11 cellular contexts compared by ENCODE assay signal in the genomic region with DNA sequence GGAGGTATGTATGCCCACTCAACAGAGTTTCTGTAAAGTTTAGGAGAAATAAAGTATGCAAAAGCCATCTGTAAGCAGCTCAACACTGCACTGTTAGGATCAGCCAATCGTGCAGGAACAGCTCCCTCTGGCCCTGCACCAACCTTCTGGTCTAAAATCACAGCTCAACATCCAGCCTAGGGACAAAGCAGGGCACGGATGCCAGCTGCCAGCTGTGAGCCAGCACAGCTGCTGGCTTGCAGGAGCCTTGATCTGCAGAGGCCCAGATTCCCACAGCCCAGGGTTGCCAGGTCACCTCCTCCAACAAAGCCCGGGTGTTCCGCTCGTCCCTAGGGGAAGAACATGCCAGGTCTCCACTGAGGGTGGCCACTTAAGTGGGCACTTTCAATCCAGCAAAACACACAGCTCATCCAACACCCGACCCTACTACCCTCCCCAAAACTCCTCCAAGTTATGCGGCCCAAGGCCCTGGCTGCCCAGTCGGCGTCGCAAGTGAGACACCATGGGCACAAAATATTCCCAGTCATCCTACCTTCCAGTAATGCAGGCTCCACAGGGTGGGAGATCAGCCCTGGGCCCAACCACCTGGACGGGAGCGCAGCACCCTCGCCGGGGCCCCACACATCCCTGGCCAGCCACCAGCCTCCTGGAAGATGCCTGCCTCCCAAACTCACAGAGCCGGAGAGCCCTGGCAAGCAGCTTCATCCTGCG. TPM values are rescaled to one million over a fixed set of nuclear protein-coding genes. Genes with fewer than 3 reads are reported as not detected.
A peak's percentile ranks its signal among the peaks of the same experiment; 100 is the strongest.
DNase-seq lines count a peak whose midpoint lies in the region; ATAC-seq and TF ChIP-seq lines count a peak whose summit lies in the region.
"Had no signal": no experiment of that assay in that cellular context is flagged by ENCODE, and none has a peak within 500 bp of the region (broad histone marks: within the 10 kb centered on the region; RNA-seq: fewer than 3 reads in every experiment).

No MANE protein-coding gene starts in this region.

- DNase-seq in AG04450 (ENCODE audit: low read depth, low spot score) (no peak), NCI-H446 (lab: John Stamatoyannopoulos, UW) (peak; percentile 40 to 76), mesothelial cell of epicardium (ENCODE audit: low spot score in 2 of 2, unreplicated experiment in 2 of 2) (no peak), H4 (ENCODE audit: low spot score) (no peak), cerebellar cortex (ENCODE audit: low spot score) (no peak)
- DNase-seq in activated T-helper 2 cell treated with anti-CD3 and anti-CD28 coated beads, Interferon-gamma antibody, Interleukin-2, Interleukin-4, amounts not matched to agents 10 μg/mL and 5 μg/mL and 100 μg/mL, durations not matched to agents 14 hours and 24 hours and 36 hours (ENCODE audit: low spot score): no peak
- DNase-seq: activated CD4-positive, alpha-beta T cell treated with anti-CD3 and anti-CD28 coated beads, Interleukin-2, amount 10 ng/mL, durations not matched to agents 7 days and 5 days; effector CD8-positive, alpha-beta T cell had no signal

- no peaks in the 10 kb centered on the region for H3K27me3 Mint-ChIP-seq in mesothelial cell of epicardium (ENCODE audit: low read depth)
- no peaks in the 10 kb centered on the region for H3K27me3 Mint-ChIP-seq in activated T-helper 2 cell treated with anti-CD3 and anti-CD28 coated beads, Interferon-gamma antibody, Interleukin-2, Interleukin-4, amounts not matched to agents 10 μg/mL and 5 μg/mL and 100 μg/mL, durations not matched to agents 14 hours and 24 hours and 36 hours (ENCODE audit: low read depth)
- H3K27me3 Mint-ChIP-seq: activated CD4-positive, alpha-beta T cell treated with anti-CD3 and anti-CD28 coated beads, Interleukin-2, amount 10 ng/mL, durations not matched to agents 7 days and 5 days had no signal

- intact Hi-C loops in activated T-helper 2 cell treated with anti-CD3 and anti-CD28 coated beads, Interferon-gamma antibody, Interleukin-2, Interleukin-4, amounts not matched to agents 10 μg/mL and 5 μg/mL and 100 μg/mL, durations not matched to agents 14 hours and 24 hours and 36 hours (cut with micrococcal nuclease): no loop called here

- H3K27ac Mint-ChIP-seq in mesothelial cell of epicardium: peak overlapping the region; percentile 7
- no peak overlapping the region for H3K27ac Mint-ChIP-seq in activated T-helper 2 cell treated with anti-CD3 and anti-CD28 coated beads, Interferon-gamma antibody, Interleukin-2, Interleukin-4, amounts not matched to agents 10 μg/mL and 5 μg/mL and 100 μg/mL, durations not matched to agents 14 hours and 24 hours and 36 hours
- H3K27ac Mint-ChIP-seq: activated CD4-positive, alpha-beta T cell treated with anti-CD3 and anti-CD28 coated beads, Interleukin-2, amount 10 ng/mL, durations not matched to agents 7 days and 5 days had no signal

- peaks cover 5 to 12% of the 10 kb centered on the region in 2 donors for H3K4me1 ChIP-seq in esophagus (ENCODE audit: control insufficient read depth in 2 of 2, insufficient read depth in 2 of 2, low read length in 1 of 2)

- POLR2A ChIA-PET in AG04450 (lab: Yijun Ruan, JAX): no interaction called here

- H3K36me3 ChIP-seq in esophagus (ENCODE audit: control insufficient read depth in 2 of 2, insufficient read depth in 2 of 2, low read length in 1 of 2): no peaks in the 10 kb centered on the region

- H3K4me3 Mint-ChIP-seq in mesothelial cell of epicardium: peak overlapping the region; percentile 28
- no peak overlapping the region for H3K4me3 Mint-ChIP-seq in activated T-helper 2 cell treated with anti-CD3 and anti-CD28 coated beads, Interferon-gamma antibody, Interleukin-2, Interleukin-4, amounts not matched to agents 10 μg/mL and 5 μg/mL and 100 μg/mL, durations not matched to agents 14 hours and 24 hours and 36 hours (ENCODE audit: low read depth)
- H3K4me3 Mint-ChIP-seq: activated CD4-positive, alpha-beta T cell treated with anti-CD3 and anti-CD28 coated beads, Interleukin-2, amount 10 ng/mL, durations not matched to agents 7 days and 5 days had no signal

- no peaks in the 10 kb centered on the region for H3K27me3 ChIP-seq in AG04450 (ENCODE audit: control insufficient read depth, insufficient read depth, low read length)
- no peaks in the 10 kb centered on the region for H3K27me3 ChIP-seq in esophagus (ENCODE audit: control insufficient read depth in 1 of 2, insufficient read depth in 2 of 2, low read length in 2 of 2)

- peaks cover 4% of the 10 kb centered on the region for H3K9me3 Mint-ChIP-seq in mesothelial cell of epicardium
- H3K9me3 Mint-ChIP-seq in activated T-helper 2 cell treated with anti-CD3 and anti-CD28 coated beads, Interferon-gamma antibody, Interleukin-2, Interleukin-4, amounts not matched to agents 10 μg/mL and 5 μg/mL and 100 μg/mL, durations not matched to agents 14 hours and 24 hours and 36 hours: peaks cover 3% of the 10 kb centered on the region

- H3K4me3 ChIP-seq in AG04450 (ENCODE audit: low read depth, low read length) (peak overlapping the region; percentile 47), esophagus (ENCODE audit: low read depth in 1 of 2, low read length in 2 of 2) (no peak overlapping the region)

- 43 to 52% methylated on average over 16 of the region's 16 CpGs for WGBS in esophagus, 2 donors

- CTCF ChIA-PET in AG04450 (lab: Charles Lee): interaction anchor here (1.4 to 5.1 kb wide), 3 partner anchors 20 to 53 kb away, joined by 6 to 41 read pairs (median 9); no protein-coding TSS in a partner anchor

- H3K27ac ChIP-seq in AG04450 (ENCODE audit: low read depth, low read length) (peak overlapping the region; percentile 61), esophagus (ENCODE audit: low read depth in 2 of 2, low read length in 1 of 2) (peak overlapping the region; percentile 76 to 96)

- no peak for ATAC-seq in GM18858 (IDR thresholded peaks at IDR 0.05; ENCODE audit: unreplicated experiment)

- TF ChIP-seq CTCF in AG04450 (IDR thresholded peaks at IDR 0.05; ENCODE audit: low read depth, low read length) (no peak), mesothelial cell of epicardium (IDR thresholded peaks at IDR 0.05; ENCODE audit: unreplicated experiment) (no peak)

- peaks cover 7% of the 10 kb centered on the region for H3K36me3 Mint-ChIP-seq in mesothelial cell of epicardium
- H3K36me3 Mint-ChIP-seq in activated T-helper 2 cell treated with anti-CD3 and anti-CD28 coated beads, Interferon-gamma antibody, Interleukin-2, Interleukin-4, amounts not matched to agents 10 μg/mL and 5 μg/mL and 100 μg/mL, durations not matched to agents 14 hours and 24 hours and 36 hours (ENCODE audit: low read depth): peaks cover 9% of the 10 kb centered on the region

- H3K9me3 ChIP-seq in AG04450 (ENCODE audit: control insufficient read depth, insufficient read depth, low read length) (peaks cover 3% of the 10 kb centered on the region; the same call in 1 of the 2 replicates), esophagus (ENCODE audit: control insufficient read depth in 2 of 2, insufficient read depth in 1 of 2, low read depth in 1 of 2, low read length in 1 of 2) (no peaks in the 10 kb centered on the region)

- peaks cover 17% of the 10 kb centered on the region for H3K4me1 Mint-ChIP-seq in mesothelial cell of epicardium
- peaks cover 1% of the 10 kb centered on the region for H3K4me1 Mint-ChIP-seq in activated T-helper 2 cell treated with anti-CD3 and anti-CD28 coated beads, Interferon-gamma antibody, Interleukin-2, Interleukin-4, amounts not matched to agents 10 μg/mL and 5 μg/mL and 100 μg/mL, durations not matched to agents 14 hours and 24 hours and 36 hours (ENCODE audit: low read depth)

RNA-seq across cellular contexts. Expression of a gene that starts 8.4 kb away (rescaled TPM):
- polyA plus RNA-seq in AG04450 (2011; rRNA removed) (80.1 and 102 TPM in 2 replicates), esophagus (10 to 100 TPM; 12.3 to 39.7 TPM)
- polyA minus RNA-seq in AG04450 (2011; rRNA and poly(A)+ RNA removed): 38.7 and 51.3 TPM in 2 replicates
- 17.4 to 21.3 TPM (median 20.3 TPM) in 3 replicates for total RNA-seq in mesothelial cell of epicardium
- total RNA-seq in H4 (2014; rRNA removed; shearing (Covaris generic)): 50.6 and 56.0 TPM in 2 replicates
- 128 and 132 TPM in 2 replicates for total RNA-seq in activated T-helper 2 cell treated with anti-CD3 and anti-CD28 coated beads, Interferon-gamma antibody, Interleukin-2, Interleukin-4, amounts not matched to agents 10 μg/mL and 5 μg/mL and 100 μg/mL, durations not matched to agents 14 hours and 24 hours and 36 hours

RNA-seq across cellular contexts. Expression of a gene that starts 34.6 kb away (rescaled TPM):
- not detected in 2 replicates for polyA plus RNA-seq in AG04450 (2011; rRNA removed)
- polyA minus RNA-seq in AG04450 (2011; rRNA and poly(A)+ RNA removed): not detected in 2 replicates
- polyA plus RNA-seq in esophagus: 10 to 100 TPM; 34.2 to 34.3 TPM
- 0.90 to 1.1 TPM (median 0.98 TPM) in 3 replicates for total RNA-seq in mesothelial cell of epicardium
- not detected in 2 replicates for total RNA-seq in H4 (2014; rRNA removed; shearing (Covaris generic))
- total RNA-seq in activated T-helper 2 cell treated with anti-CD3 and anti-CD28 coated beads, Interferon-gamma antibody, Interleukin-2, Interleukin-4, amounts not matched to agents 10 μg/mL and 5 μg/mL and 100 μg/mL, durations not matched to agents 14 hours and 24 hours and 36 hours: 0.21 and 0.51 TPM in 2 replicates
- polyA plus RNA-seq: BJ had no signal

RNA-seq across cellular contexts. Expression of a gene that starts 39.5 kb away (rescaled TPM):
- polyA plus RNA-seq in AG04450 (2011; rRNA removed) (not detected in 2 replicates), esophagus (10 to 100 TPM; 21.6 to 46.5 TPM)
- polyA minus RNA-seq in AG04450 (2011; rRNA and poly(A)+ RNA removed): not detected in 2 replicates
- total RNA-seq in mesothelial cell of epicardium: 1.2 to 1.6 TPM (median 1.4 TPM) in 3 replicates
- total RNA-seq in H4 (2014; rRNA removed; shearing (Covaris generic)): not detected in 2 replicates
- total RNA-seq in activated T-helper 2 cell treated with anti-CD3 and anti-CD28 coated beads, Interferon-gamma antibody, Interleukin-2, Interleukin-4, amounts not matched to agents 10 μg/mL and 5 μg/mL and 100 μg/mL, durations not matched to agents 14 hours and 24 hours and 36 hours: 0.87 and 1.0 TPM in 2 replicates
- polyA plus RNA-seq: BJ had no signal

Comparison
In these comparisons a context has a peak if more than half of its experiments do, and no peak if none do; other contexts are left out.
1. DNase-seq: peak in NCI-H446 (2 of 2); none in AG04450 (single experiment), mesothelial cell of epicardium (0 of 2), H4 (single experiment), cerebellar cortex (single experiment) and activated T-helper 2 cell treated with anti-CD3 and anti-CD28 coated beads, Interferon-gamma antibody, Interleukin-2, Interleukin-4, amounts not matched to agents 10 μg/mL and 5 μg/mL and 100 μg/mL, durations not matched to agents 14 hours and 24 hours and 36 hours (single experiment).